ENCODE assay signal across 8 cellular contexts in the genomic region with DNA sequence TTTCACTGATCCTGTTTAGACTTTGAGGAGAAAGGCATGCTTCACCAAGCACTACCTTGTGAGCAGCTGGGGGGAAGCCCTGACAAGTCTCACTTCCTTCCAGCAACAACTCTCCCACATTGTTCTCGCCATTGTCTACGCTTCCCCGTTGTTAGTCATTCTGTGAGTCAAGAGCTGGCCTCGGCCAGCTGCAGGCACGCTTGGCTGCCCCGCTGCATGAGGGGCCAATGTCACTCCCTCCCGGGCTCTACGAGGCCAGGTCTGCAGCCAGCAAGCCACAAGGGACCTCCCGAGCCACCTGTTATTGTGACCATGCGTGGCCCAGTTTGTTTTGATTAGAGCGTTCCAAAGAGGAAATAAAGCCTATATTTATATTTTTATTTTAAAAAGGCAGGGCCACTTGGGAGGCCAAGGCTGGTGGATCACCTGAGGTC.
A peak's percentile ranks its signal among the peaks of the same experiment; 100 is the strongest.
DNase-seq lines count a peak whose midpoint lies in the region; ATAC-seq and TF ChIP-seq lines count a peak whose summit lies in the region.

No MANE protein-coding gene starts in this region.

- H3K36me3 ChIP-seq in BE2C (no peaks in the 10 kb centered on the region), esophagus squamous epithelium (no peaks in the 10 kb centered on the region), spleen (no peaks in the 10 kb centered on the region)

- H3K27me3 ChIP-seq in BE2C (no peaks in the 10 kb centered on the region), esophagus squamous epithelium (no peaks in the 10 kb centered on the region), spleen (replicated peaks in 1 of 7) (no peaks in the 10 kb centered on the region)

- H3K4me3 ChIP-seq in BE2C (ENCODE audit: low read depth, low read length) (no peak overlapping the region), esophagus squamous epithelium (no peak overlapping the region), spleen (no peak overlapping the region)

- H3K9me3 ChIP-seq in BE2C (no peaks in the 10 kb centered on the region), esophagus squamous epithelium (no peaks in the 10 kb centered on the region), spleen (peaks cover 0 to 9% (median 4%) of the 10 kb centered on the region in 8 donors)

- WGBS in esophagus squamous epithelium, 2 donors: 19 to 27% methylated on average over 5 to 9 of the region's 11 CpGs
- 33 to 65% (median 38%) methylated on average over 11 of the region's 11 CpGs for WGBS in spleen, 5 donors

- TF ChIP-seq POLR2A in esophagus squamous epithelium (IDR thresholded peaks at IDR 0.05): no peak
- no peak for TF ChIP-seq POLR2A in spleen (IDR thresholded peaks at IDR 0.05)

- peak overlapping the region in 2 of 4 donors; percentile 45 to 68 for H3K27ac ChIP-seq in esophagus squamous epithelium
- peak overlapping the region; percentile 16 to 75 (median 70) for H3K27ac ChIP-seq in spleen

- intact Hi-C loops in esophagus squamous epithelium (cut with DNase I): no loop called here
- intact Hi-C loops in spleen (cut with DNase I; ENCODE audit: low total_unique reads): no loop called here

- peak; percentile 99 for ATAC-seq in GM18861 (IDR thresholded peaks at IDR 0.05; ENCODE audit: unreplicated experiment)
- ATAC-seq in HG02973 (IDR thresholded peaks at IDR 0.05; ENCODE audit: unreplicated experiment): peak; percentile 98

- DNase-seq in BE2C: peak; percentile 44
- peak; percentile 28 for DNase-seq in NOMO-1 treated with dmso at 0.1 percent for 144 hours (lab: John Stamatoyannopoulos, UW; ENCODE audit: unreplicated experiment)
- peak; percentile 55 for DNase-seq in esophagus squamous epithelium (lab: John Stamatoyannopoulos, UW)
- peak; percentile 96 for DNase-seq in spleen
- DNase-seq in activated CD4-positive, alpha-beta T cell treated with anti-CD3 and anti-CD28 coated beads, Interleukin-2, amount 50 U/mL, for 1 hour: no peak
- DNase-seq in activated CD4-positive, alpha-beta T cell treated with anti-CD3 and anti-CD28 coated beads for 4 hours: no peak

- TF ChIP-seq CTCF in BE2C (IDR thresholded peaks at IDR 0.05; ENCODE audit: low read depth, low read length) (no peak), esophagus squamous epithelium (IDR thresholded peaks at IDR 0.05) (no peak), spleen (IDR thresholded peaks at IDR 0.05 in 8 of 11, conservative IDR thresholded peaks at IDR 0.05 in 3 of 11) (no peak)

- H3K4me1 ChIP-seq in BE2C (no peaks in the 10 kb centered on the region), esophagus squamous epithelium (peaks cover 7 to 41% (median 20%) of the 10 kb centered on the region in 3 donors), spleen (peaks cover 7 to 78% (median 37%) of the 10 kb centered on the region in 6 donors)

Comparison
In these comparisons a context has a peak if more than half of its experiments do, and no peak if none do; other contexts are left out.
1. DNase-seq: peak in BE2C (single experiment), NOMO-1 treated with dmso at 0.1 percent for 144 hours (single experiment), esophagus squamous epithelium (single experiment) and spleen (single experiment); none in activated CD4-positive, alpha-beta T cell treated with anti-CD3 and anti-CD28 coated beads, Interleukin-2, amount 50 U/mL, for 1 hour (single experiment) and activated CD4-positive, alpha-beta T cell treated with anti-CD3 and anti-CD28 coated beads for 4 hours (0 of 2).